3 cellular contexts compared by ENCODE assay signal in genomic region chr2:149472413-149472812, GRCh38.
"Had no signal": no experiment of that assay in that cellular context is flagged by ENCODE, and none has a peak within 500 bp of the region (broad histone marks: within the 10 kb centered on the region; RNA-seq: fewer than 3 reads in every experiment).

No MANE protein-coding gene starts in this region.

- H3K4me3 ChIP-seq: GM12878 had no signal

- DNase-seq: GDM1, GF-D8 had no signal

- ATAC-seq: GM12878 had no signal
